ENCODE assay signal across 16 cellular contexts in genomic region chr4:42641696-42642095, GRCh38. TPM values are rescaled to one million over a fixed set of nuclear protein-coding genes. Genes with fewer than 3 reads are reported as not detected.
DNase-seq lines count a peak whose midpoint lies in the region; FAIRE-seq and TF ChIP-seq lines count a peak whose summit lies in the region.
"Had no signal": no experiment of that assay in that cellular context is flagged by ENCODE, and none has a peak within 500 bp of the region (broad histone marks: within the 10 kb centered on the region; RNA-seq: fewer than 3 reads in every experiment).

No MANE protein-coding gene starts in this region.

- no peaks in the 10 kb centered on the region for H3K9me3 Mint-ChIP-seq in activated T-cell treated with anti-CD3 and anti-CD28 coated beads, Interleukin-2, amount 50 U/mL, for 24 hours
- H3K9me3 Mint-ChIP-seq in stimulated activated naive CD8-positive, alpha-beta T cell treated with anti-CD3 and anti-CD28 coated beads, Interleukin-15, Interleukin-2, amounts not matched to agents 100 ng/mL and 50 ng/mL, for 24 hours = no peaks in the 10 kb centered on the region
- H3K9me3 Mint-ChIP-seq: T-helper 1 cell treated with Interleukin-12 subunit alpha and Interleukin-12 subunit beta and Interleukin-4 antibody, amounts not matched to agents 30 μg/mL and 1 μg/mL, for 36 hours had no signal

- no peaks in the 10 kb centered on the region for H3K36me3 ChIP-seq in Karpas-422 (ENCODE audit: insufficient read depth, low read length)
- no peaks in the 10 kb centered on the region for H3K36me3 ChIP-seq in kidney (ENCODE audit: control insufficient read depth in 1 of 2, insufficient read depth in 2 of 2, low read length in 2 of 2)
- H3K36me3 ChIP-seq: esophagus muscularis mucosa, MG63 had no signal

- H3K79me2 ChIP-seq in Karpas-422 (ENCODE audit: low read length) = peaks cover 100% of the 10 kb centered on the region

- H3K4me1 Mint-ChIP-seq in activated T-cell treated with anti-CD3 and anti-CD28 coated beads, Interleukin-2, amount 50 U/mL, for 24 hours (ENCODE audit: low read depth) = peaks cover 95% of the 10 kb centered on the region
- peaks cover 97% of the 10 kb centered on the region for H3K4me1 Mint-ChIP-seq in stimulated activated naive CD8-positive, alpha-beta T cell treated with anti-CD3 and anti-CD28 coated beads, Interleukin-15, Interleukin-2, amounts not matched to agents 100 ng/mL and 50 ng/mL, for 24 hours (ENCODE audit: low read depth)

- H3K27ac Mint-ChIP-seq in activated T-cell treated with anti-CD3 and anti-CD28 coated beads, Interleukin-2, amount 50 U/mL, for 24 hours = peak overlapping the region; percentile 77
- peak overlapping the region; percentile 68 for H3K27ac Mint-ChIP-seq in stimulated activated naive CD8-positive, alpha-beta T cell treated with anti-CD3 and anti-CD28 coated beads, Interleukin-15, Interleukin-2, amounts not matched to agents 100 ng/mL and 50 ng/mL, for 24 hours
- H3K27ac Mint-ChIP-seq: T-helper 1 cell treated with Interleukin-12 subunit alpha and Interleukin-12 subunit beta and Interleukin-4 antibody, amounts not matched to agents 30 μg/mL and 1 μg/mL, for 36 hours had no signal

- TF ChIP-seq CTCF in dorsolateral prefrontal cortex (IDR thresholded peaks at IDR 0.05 in 54 of 56, conservative IDR thresholded peaks at IDR 0.05 in 2 of 56; ENCODE audit: low read depth in 1 of 56, partially characterized antibody in 56 of 56) (no peak), kidney (IDR thresholded peaks at IDR 0.05; ENCODE audit: borderline replicate concordance, extremely low read depth, insufficient read depth) (no peak)

- H3K4me2 ChIP-seq in Karpas-422 (ENCODE audit: low read depth, low read length, poor library complexity, severe bottlenecking) = peak overlapping the region; percentile 48

- H4K20me1 ChIP-seq in Karpas-422 (ENCODE audit: insufficient read depth, low read depth, low read length) = peaks cover 10% of the 10 kb centered on the region; the same call in 1 of the 2 replicates

- H3K9ac ChIP-seq in Karpas-422 (ENCODE audit: low read length) (no peak overlapping the region), kidney (ENCODE audit: low read length in 2 of 2) (no peak overlapping the region)

- no peak overlapping the region for H2AFZ ChIP-seq in Karpas-422 (ENCODE audit: low read length)

- no peaks in the 10 kb centered on the region for H3K9me2 ChIP-seq in Karpas-422 (replicated peaks; ENCODE audit: insufficient read depth, low read length)

- H3K27ac ChIP-seq in Karpas-422 (ENCODE audit: low read length) = peak overlapping the region; percentile 80
- H3K27ac ChIP-seq in dorsolateral prefrontal cortex = peak overlapping the region in 45 of 59 donors; percentile 11 to 91 (median 65)
- H3K27ac ChIP-seq in kidney (ENCODE audit: low read depth in 2 of 2, low read length in 2 of 2) = no peak overlapping the region
- H3K27ac ChIP-seq: esophagus muscularis mucosa had no signal

- FAIRE-seq in kidney (lab: Jason Lieb, UNC) = no peak
- FAIRE-seq: colon had no signal

- DNase-seq in activated T-cell treated with anti-CD3 and anti-CD28 coated beads, Interleukin-2, amount 50 U/mL, for 24 hours = no peak
- DNase-seq in activated T-cell treated with anti-CD3 and anti-CD28 coated beads, Interleukin-2, amount 50 U/mL, for 48 hours = no peak
- no peak for DNase-seq in Karpas-422
- no peak for DNase-seq in dorsolateral prefrontal cortex
- no peak for DNase-seq in kidney
- no peak for DNase-seq in NCI-H345 treated with DMSO at 0.1 percent for 48 hours (lab: John Stamatoyannopoulos, UW; ENCODE audit: unreplicated experiment)
- no peak for DNase-seq in RKO (ENCODE audit: low spot score)
- DNase-seq: activated CD4-positive, alpha-beta T cell treated with anti-CD3 and anti-CD28 coated beads, Interleukin-2, amount 50 U/mL, for 1 hour; H7; MG63; NCI-H446 treated with DMSO at 0.1 percent for 48 hours had no signal

- H3K36me3 Mint-ChIP-seq in activated T-cell treated with anti-CD3 and anti-CD28 coated beads, Interleukin-2, amount 50 U/mL, for 24 hours (ENCODE audit: low read depth) = peaks cover 6% of the 10 kb centered on the region
- peaks cover 13% of the 10 kb centered on the region for H3K36me3 Mint-ChIP-seq in stimulated activated naive CD8-positive, alpha-beta T cell treated with anti-CD3 and anti-CD28 coated beads, Interleukin-15, Interleukin-2, amounts not matched to agents 100 ng/mL and 50 ng/mL, for 24 hours (ENCODE audit: low read depth)

- no peaks in the 10 kb centered on the region for H3K9me3 ChIP-seq in Karpas-422 (ENCODE audit: low read length)
- no peaks in the 10 kb centered on the region for H3K9me3 ChIP-seq in kidney (ENCODE audit: control insufficient read depth in 1 of 2, low read length in 2 of 2)
- H3K9me3 ChIP-seq: esophagus muscularis mucosa, MG63 had no signal

- intact Hi-C loops in dorsolateral prefrontal cortex (cut with DNase I) = no loop called here
- intact Hi-C loops in kidney (cut with DNase I) = no loop called here

- H3K27me3 Mint-ChIP-seq in activated T-cell treated with anti-CD3 and anti-CD28 coated beads, Interleukin-2, amount 50 U/mL, for 24 hours = no peaks in the 10 kb centered on the region
- no peaks in the 10 kb centered on the region for H3K27me3 Mint-ChIP-seq in stimulated activated naive CD8-positive, alpha-beta T cell treated with anti-CD3 and anti-CD28 coated beads, Interleukin-15, Interleukin-2, amounts not matched to agents 100 ng/mL and 50 ng/mL, for 24 hours

- no peaks in the 10 kb centered on the region for H3K27me3 ChIP-seq in Karpas-422 (ENCODE audit: low read length)
- no peaks in the 10 kb centered on the region for H3K27me3 ChIP-seq in dorsolateral prefrontal cortex
- H3K27me3 ChIP-seq: esophagus muscularis mucosa had no signal

- peaks cover 100% of the 10 kb centered on the region for H3K4me1 ChIP-seq in Karpas-422 (ENCODE audit: low read length)
- peaks cover 0 to 3% of the 10 kb centered on the region in 2 donors for H3K4me1 ChIP-seq in kidney (ENCODE audit: control insufficient read depth in 1 of 2, insufficient read depth in 1 of 2, low read depth in 1 of 2, low read length in 2 of 2)

- peak overlapping the region; percentile 41 for H3K4me3 Mint-ChIP-seq in activated T-cell treated with anti-CD3 and anti-CD28 coated beads, Interleukin-2, amount 50 U/mL, for 24 hours
- peak overlapping the region; percentile 35 for H3K4me3 Mint-ChIP-seq in stimulated activated naive CD8-positive, alpha-beta T cell treated with anti-CD3 and anti-CD28 coated beads, Interleukin-15, Interleukin-2, amounts not matched to agents 100 ng/mL and 50 ng/mL, for 24 hours
- H3K4me3 Mint-ChIP-seq: T-helper 1 cell treated with Interleukin-12 subunit alpha and Interleukin-12 subunit beta and Interleukin-4 antibody, amounts not matched to agents 30 μg/mL and 1 μg/mL, for 36 hours had no signal

- H3K4me3 ChIP-seq in Karpas-422 (ENCODE audit: low read length) (no peak overlapping the region), dorsolateral prefrontal cortex (no peak overlapping the region), kidney (ENCODE audit: low read length in 2 of 2) (no peak overlapping the region)
- H3K4me3 ChIP-seq: esophagus muscularis mucosa, lung, MG63 had no signal

RNA-seq across cellular contexts. Expression of gene ATP8A1, which starts 15.2 kb away (rescaled TPM):
- total RNA-seq in Karpas-422 (2014; rRNA removed; shearing (Covaris generic); ENCODE audit: low replicate concordance) = 41.7 and 67.2 TPM in 2 replicates
- total RNA-seq in dorsolateral prefrontal cortex (100 to 1,000 TPM in 119 of 120 experiments, 10 to 100 TPM in 1; 78.1 to 308 (median 175) TPM), kidney (27.4 TPM)
- 4.6 TPM for polyA plus RNA-seq in kidney (ENCODE audit: insufficient read depth, low read depth, low replicate concordance)

Comparison
In these comparisons a context has a peak if more than half of its experiments do, and no peak if none do; other contexts are left out.
1. H3K27ac ChIP-seq: peak in Karpas-422 (single experiment) and dorsolateral prefrontal cortex (45 of 59); none in kidney (0 of 2).